22 cellular contexts compared by ENCODE assay signal in the genomic region with DNA sequence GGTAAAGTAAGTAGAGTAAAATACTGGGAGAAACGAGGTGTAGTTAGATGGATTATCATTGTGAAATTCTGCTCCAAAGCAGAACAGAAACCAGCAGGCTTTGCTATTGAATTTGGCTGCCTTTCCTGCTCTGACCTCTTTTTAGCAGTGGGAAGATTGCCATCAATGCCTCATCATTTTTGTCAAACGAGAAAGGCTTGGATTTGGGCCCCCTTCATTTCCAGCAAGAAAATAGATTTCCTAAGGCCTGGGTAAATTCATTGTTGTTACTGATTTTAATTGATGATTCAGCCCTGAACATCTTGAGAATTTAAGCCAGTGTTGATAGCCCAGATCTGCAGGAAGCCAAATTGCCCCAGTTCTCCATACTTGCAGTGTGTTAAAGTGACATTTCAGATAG. TPM values are rescaled to one million over a fixed set of nuclear protein-coding genes. Genes with fewer than 3 reads are reported as not detected.
DNase-seq lines count a peak whose midpoint lies in the region; ATAC-seq, FAIRE-seq and TF ChIP-seq lines count a peak whose summit lies in the region.
"Had no signal": no experiment of that assay in that cellular context is flagged by ENCODE, and none has a peak within 500 bp of the region (broad histone marks: within the 10 kb centered on the region; RNA-seq: fewer than 3 reads in every experiment).

No MANE protein-coding gene starts in this region.

- TF ChIP-seq CTCF in liver (IDR thresholded peaks at IDR 0.05; ENCODE audit: low read depth, low read length, missing input control) (no peak), HepG2 (CRISPR knock-in tag; IDR thresholded peaks at IDR 0.05) (no peak), adrenal gland (IDR thresholded peaks at IDR 0.05) (no peak), gastroesophageal sphincter (IDR thresholded peaks at IDR 0.05) (no peak)

- H3K4me2 ChIP-seq in HepG2 (ENCODE audit: low read depth, low read length): no peak overlapping the region

- DNase-seq in HepG2 (ENCODE audit: low spot score): no peak
- DNase-seq in adrenal gland: peak in 6 of 7 donors; percentile 23 to 57 (median 42)
- DNase-seq in GM19239 (ENCODE audit: insufficient read length, low spot score): no peak
- DNase-seq: ACHN; activated CD4-positive, alpha-beta T cell treated with anti-CD3 and anti-CD28 coated beads for 1 hour; activated naive CD8-positive, alpha-beta T cell treated with anti-CD3 and anti-CD28 coated beads for 36 hours; cortex of kidney; DMS153; erythroblast; NCI-H1694; NCI-H524 treated with DMSO at 0.1 percent for 48 hours; RPMI8226; small intestine; stimulated activated naive CD4-positive, alpha-beta T cell treated with Interleukin-2 at 50 U/mL for 16 hours; T-helper 2 cell had no signal

- TF ChIP-seq POLR2A in HepG2 (IDR thresholded peaks at IDR 0.05; ENCODE audit: insufficient read depth in 1 of 2, low read depth in 2 of 2, low read length in 2 of 2) (no peak), adrenal gland (IDR thresholded peaks at IDR 0.05) (no peak), gastroesophageal sphincter (IDR thresholded peaks at IDR 0.05) (no peak)

- BruUV-seq in HepG2 (replicated peaks; lab: Mats Ljungman, UMichigan): no TSS peak

- TF ChIP-seq EP300 in HepG2 (IDR thresholded peaks at IDR 0.05; ENCODE audit: low read depth in 2 of 2, low read length in 2 of 2) (no peak), HepG2 (CRISPR knock-in tag; IDR thresholded peaks at IDR 0.05; ENCODE audit: borderline replicate concordance) (no peak), gastroesophageal sphincter (IDR thresholded peaks at IDR 0.05) (no peak)

- H3K9ac ChIP-seq in liver (ENCODE audit: low read depth in 1 of 2, low read length in 2 of 2) (no peak overlapping the region), HepG2 (ENCODE audit: insufficient read depth, low read depth, low read length) (no peak overlapping the region)

- intact Hi-C loops in HepG2 (cut with micrococcal nuclease; ENCODE audit: unreplicated experiment) (no loop called here), adrenal gland (cut with DNase I) (loop anchor here in 1 of 2 donors (10.0 kb wide), 1 partner anchor 338 kb away; the partner anchor contains the start of gene SGMS1)

- H3K4me1 ChIP-seq in liver (ENCODE audit: control insufficient read depth in 4 of 4, insufficient read depth in 4 of 4, low read length in 3 of 4): peaks cover 7 to 21% (median 17%) of the 10 kb centered on the region in 4 donors
- H3K4me1 ChIP-seq in HepG2 (ENCODE audit: insufficient read depth, low read length): 0 out of 2 replicates have a peak, but pooled peaks cover 4% of the 10 kb centered on the region
- peaks cover 0 to 11% of the 10 kb centered on the region in 2 donors for H3K4me1 ChIP-seq in adrenal gland (replicated peaks in 1 of 2)
- peaks cover 0 to 11% (median 0%) of the 10 kb centered on the region in 3 donors for H3K4me1 ChIP-seq in gastroesophageal sphincter

- no peaks in the 10 kb centered on the region for H3K79me2 ChIP-seq in HepG2 (ENCODE audit: insufficient read depth, low read length)

- H3K27ac ChIP-seq in liver (ENCODE audit: low read depth in 1 of 2, low read length in 2 of 2): peak overlapping the region in 1 of 2 donors; percentile 78
- no peak overlapping the region for H3K27ac ChIP-seq in HepG2 (ENCODE audit: extremely low read length, insufficient read depth, low read length)
- no peak overlapping the region for H3K27ac ChIP-seq in adrenal gland
- H3K27ac ChIP-seq in gastroesophageal sphincter: no peak overlapping the region

- ATAC-seq in HepG2 (no peak), gastroesophageal sphincter (peak; percentile 51), GM21447 (IDR thresholded peaks at IDR 0.05; ENCODE audit: unreplicated experiment) (no peak), GM21360 (IDR thresholded peaks at IDR 0.05; ENCODE audit: unreplicated experiment) (no peak), HG02642 (IDR thresholded peaks at IDR 0.05; ENCODE audit: poor library complexity, unreplicated experiment) (no peak)

- H4K20me1 ChIP-seq in HepG2 (ENCODE audit: insufficient read depth, low read length): no peaks in the 10 kb centered on the region

- H2AFZ ChIP-seq in HepG2 (ENCODE audit: low read length): no peak overlapping the region

- WGBS in liver: 16% methylated on average over 2 of the region's 2 CpGs
- WGBS in HepG2 (ENCODE audit: low lambda C conversion rate): 2% methylated on average over 2 of the region's 2 CpGs
- WGBS in adrenal gland, 4 donors: 2 to 6% (median 3%) methylated on average over 2 of the region's 2 CpGs
- WGBS in gastroesophageal sphincter (ENCODE audit: low coverage in 1 of 2), 2 donors: 0 to 10% methylated on average over 2 of the region's 2 CpGs

- in situ Hi-C loops in HepG2 (cut with HindIII; ENCODE audit: extremely low pct_ligation_motif_present, low pct_unique_long_range_greater_than_20kb): no loop called here

- H3K4me3 ChIP-seq in liver (ENCODE audit: low read depth in 1 of 3, low read length in 3 of 3) (no peak overlapping the region), HepG2 (replicated peaks in 1 of 3; ENCODE audit: insufficient read depth in 1 of 3, low read depth in 2 of 3, low read length in 3 of 3) (no peak overlapping the region), adrenal gland (no peak overlapping the region), gastroesophageal sphincter (no peak overlapping the region)
- H3K4me3 ChIP-seq: lung had no signal

- H3K36me3 ChIP-seq in liver (ENCODE audit: control insufficient read depth in 4 of 4, insufficient read depth in 3 of 4, low read depth in 1 of 4, low read length in 3 of 4) (no peaks in the 10 kb centered on the region), HepG2 (replicated peaks in 1 of 2; ENCODE audit: control insufficient read depth in 1 of 2, insufficient read depth in 2 of 2, low read length in 2 of 2) (no peaks in the 10 kb centered on the region), adrenal gland (replicated peaks in 1 of 2) (no peaks in the 10 kb centered on the region), gastroesophageal sphincter (no peaks in the 10 kb centered on the region)

- FAIRE-seq in HepG2 (lab: Jason Lieb, UNC): no peak
- no peak for FAIRE-seq in GM19239 (lab: Jason Lieb, UNC)
- FAIRE-seq: small intestine, urothelium cell line had no signal

- H3K9me3 ChIP-seq in liver (ENCODE audit: control insufficient read depth in 4 of 4, low read length in 3 of 4) (no peaks in the 10 kb centered on the region), HepG2 (ENCODE audit: low read length) (no peaks in the 10 kb centered on the region), adrenal gland (replicated peaks in 1 of 3) (no peaks in the 10 kb centered on the region), gastroesophageal sphincter (no peaks in the 10 kb centered on the region)

- peak; percentile 18 to 41 for TF ChIP-seq RAD21 in liver (IDR thresholded peaks at IDR 0.05)
- no peak for TF ChIP-seq RAD21 in HepG2 (CRISPR knock-in tag; IDR thresholded peaks at IDR 0.05)

- POLR2A ChIA-PET in HepG2 (lab: Yijun Ruan, JAX): no interaction called here

- CTCF ChIA-PET in HepG2 (lab: Yijun Ruan, JAX; ENCODE audit: low intra/inter-chr PET ratio, low total read pairs): no interaction called here

- H3K27me3 ChIP-seq in liver (ENCODE audit: control insufficient read depth in 4 of 4, insufficient read depth in 4 of 4, low read length in 3 of 4) (no peaks in the 10 kb centered on the region), HepG2 (ENCODE audit: control insufficient read depth in 1 of 2, insufficient read depth in 2 of 2, low read length in 2 of 2) (no peaks in the 10 kb centered on the region), adrenal gland (no peaks in the 10 kb centered on the region), gastroesophageal sphincter (no peaks in the 10 kb centered on the region)

TF ChIP-seq in liver, 16 proteins besides CTCF, POLR2A, EP300 and RAD21 (continues in another document):
- TF ChIP-seq YY1 (IDR thresholded peaks at IDR 0.05): no peak
- peak; percentile 25 to 35 for TF ChIP-seq HNF4A (conservative IDR thresholded peaks at IDR 0.05)
- TF ChIP-seq NR2F2 (IDR thresholded peaks at IDR 0.05): no peak
- TF ChIP-seq HNF4G (IDR thresholded peaks at IDR 0.05): no peak

TF ChIP-seq in HepG2, 621 proteins besides CTCF, POLR2A, EP300 and RAD21 (continues in another document):
- TF ChIP-seq ZNF17 (CRISPR knock-in tag; IDR thresholded peaks at IDR 0.05): no peak
- no peak for TF ChIP-seq RFXAP (CRISPR knock-in tag; IDR thresholded peaks at IDR 0.05; ENCODE audit: borderline replicate concordance)

RNA-seq across cellular contexts. Expression of gene ASAH2, which starts 35.2 kb away (rescaled TPM):
- total RNA-seq in liver: 1 to 10 TPM in 1 of 2 donors, under 1 TPM in 1; 0.75 to 1.0 TPM
- 1 to 10 TPM; 1.0 to 3.0 TPM for polyA plus RNA-seq in liver
- total RNA-seq in HepG2 (2016; rRNA removed; fragmentation: Illumina TruSeq; extraction: Trizol): 8.9 and 16.0 TPM in 2 replicates
- total RNA-seq in HepG2 (2016; cell fraction: cytosol; rRNA removed; fragmentation: Illumina TruSeq; extraction: Trizol; ENCODE audit: low read depth): 1.1 and 1.7 TPM in 2 replicates
- 8.2 and 13.2 TPM in 2 replicates for total RNA-seq in HepG2 (2016; cell fraction: insoluble cytoplasmic fraction; rRNA removed; fragmentation: Illumina TruSeq; extraction: Trizol)
- 2.7 and 6.0 TPM in 2 replicates for total RNA-seq in HepG2 (2016; cell fraction: membrane; rRNA removed; fragmentation: Illumina TruSeq; extraction: Trizol)
- 12.5 and 13.1 TPM in 2 replicates for total RNA-seq in HepG2 (2016; cell fraction: nucleus; rRNA removed; fragmentation: Illumina TruSeq; extraction: Trizol)
- polyA plus RNA-seq in HepG2 (2011; rRNA removed): 14.8 and 17.9 TPM in 2 replicates
- polyA plus RNA-seq in HepG2 (2011; cell fraction: cytosol; rRNA removed): 10.0 and 11.0 TPM in 2 replicates
- polyA plus RNA-seq in HepG2 (2011; cell fraction: nucleus; rRNA removed): 8.1 and 9.8 TPM in 2 replicates
- polyA plus RNA-seq in HepG2 (2012): 4.6 TPM in 2 replicates
- 0.70 and 1.3 TPM in 2 replicates for polyA plus RNA-seq in HepG2 (2016; cell fraction: cytosol; fragmentation: Illumina TruSeq; extraction: Trizol; ENCODE audit: low read depth)
- 3.4 and 6.6 TPM in 2 replicates for polyA plus RNA-seq in HepG2 (2016; cell fraction: insoluble cytoplasmic fraction; fragmentation: Illumina TruSeq; extraction: Trizol; ENCODE audit: low read depth)
- polyA plus RNA-seq in HepG2 (2016; cell fraction: membrane; fragmentation: Illumina TruSeq; extraction: Trizol; ENCODE audit: low read depth): 0.94 and 1.8 TPM in 2 replicates
- 12.1 and 13.5 TPM in 2 replicates for polyA plus RNA-seq in HepG2 (2016; cell fraction: nucleus; fragmentation: Illumina TruSeq; extraction: Trizol; ENCODE audit: insufficient read depth, low read depth)
- 2.8 and 27.5 TPM in 2 replicates for polyA minus RNA-seq in HepG2 (2011; rRNA and poly(A)+ RNA removed; ENCODE audit: low replicate concordance)
- polyA minus RNA-seq in HepG2 (2011; cell fraction: cytosol; rRNA and poly(A)+ RNA removed): 15.3 and 18.1 TPM in 2 replicates
- polyA minus RNA-seq in HepG2 (2011; cell fraction: nucleus; rRNA and poly(A)+ RNA removed): 15.1 and 15.3 TPM in 2 replicates
- 1 to 10 TPM in 4 of 8 donors, under 1 TPM in 4; 0.30 to 7.1 (median 2.5) TPM for total RNA-seq in adrenal gland
- polyA plus RNA-seq in adrenal gland: 1 to 10 TPM in 1 of 3 donors, under 1 TPM in 2; 0.13 to 8.7 (median 0.32) TPM
- total RNA-seq in gastroesophageal sphincter: 1 to 10 TPM in 1 of 4 donors, under 1 TPM in 3; 0.27 to 1.2 (median 0.61) TPM

Comparison
In these comparisons a context has a peak if more than half of its experiments do, and no peak if none do; other contexts are left out.
1. DNase-seq: peak in adrenal gland (6 of 7); none in HepG2 (single experiment) and GM19239 (single experiment).